In the genomic region with DNA sequence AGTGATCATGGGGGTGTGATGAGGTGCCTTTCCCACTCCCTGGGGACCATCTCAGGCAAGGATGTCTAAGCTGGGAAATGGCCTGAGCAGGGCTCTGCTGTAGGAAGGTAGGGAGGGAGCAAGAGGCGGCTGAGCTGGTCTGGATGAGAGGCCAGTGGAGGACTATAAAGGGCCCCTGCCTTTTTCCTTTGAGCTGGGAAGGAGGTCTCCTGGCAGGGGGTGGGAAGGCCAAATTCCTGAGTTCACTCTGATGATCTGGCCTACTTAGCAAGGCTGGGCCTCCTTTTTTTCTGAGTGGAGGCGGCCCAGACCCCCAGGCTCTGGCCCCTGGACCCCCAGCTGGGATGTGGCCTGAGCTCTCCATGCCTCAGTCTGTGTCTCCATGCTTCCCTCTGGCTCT, we compare ENCODE assay signal across 31 cellular contexts. TPM values are rescaled to one million over a fixed set of nuclear protein-coding genes. Genes with fewer than 3 reads are reported as not detected.
"Had no signal": no experiment of that assay in that cellular context is flagged by ENCODE, and none has a peak within 500 bp of the region (broad histone marks: within the 10 kb centered on the region; RNA-seq: fewer than 3 reads in every experiment).

No MANE protein-coding gene starts in this region.

- DNase-seq: activated B cell treated with CpG ODN at 0.5 μM for 24 hours; activated CD4-positive, alpha-beta memory T cell treated with anti-CD3 and anti-CD28 coated beads for 36 hours; activated CD4-positive, alpha-beta T cell treated with anti-CD3 and anti-CD28 coated beads for 4 hours; activated CD4-positive, alpha-beta T cell treated with anti-CD3 and anti-CD28 coated beads, Interleukin-2, amount 50 U/mL, for 1 hour; activated CD4-positive, CD25-positive, alpha-beta regulatory T cell treated with anti-CD3 and anti-CD28 coated beads, Interleukin-2, amount 50 U/mL, for 72 hours; activated CD8-positive, alpha-beta memory T cell treated with anti-CD3 and anti-CD28 coated beads, Interleukin-2, amount 50 U/mL, for 4 hours; activated gamma-delta T cell treated with Interleukin-2 at 50 U/mL for 16 hours; activated naive CD4-positive, alpha-beta T cell treated with anti-CD3 and anti-CD28 coated beads for 36 hours; activated T-cell treated with anti-CD3 and anti-CD28 coated beads for 4 hours; activated T-cell treated with anti-CD3 and anti-CD28 coated beads, Interleukin-2, amount 50 U/mL, for 4 hours; adrenal gland; caudate nucleus; NCI-H1105; NCI-H1417 treated with DMSO at 0.1 percent for 48 hours; NCI-H187 treated with DMSO at 0.1 percent for 48 hours; NCI-H2081 treated with DMSO at 0.1 percent for 48 hours; NCI-H226; NCI-H446 treated with DMSO at 0.1 percent for 48 hours; NCI-H524; NCI-H69; PC-3; Peyer's patch; RPMI8226; SHP77 treated with DMSO at 0.1 percent for 48 hours; SK-N-SH; T-cell; T-helper 17 cell; T-helper 9 cell had no signal

- H3K4me1 ChIP-seq: adrenal gland, Peyer's patch, SJSA1 had no signal

- H3K36me3 ChIP-seq: adrenal gland, Peyer's patch, SJSA1 had no signal

- H3K27ac ChIP-seq: adrenal gland, Peyer's patch, SJSA1, VCaP had no signal

- H3K4me2 ChIP-seq: SK-N-SH had no signal

- ATAC-seq: activated naive CD4-positive, alpha-beta T cell treated with anti-CD3 and anti-CD28 coated beads, Interleukin-2, amount 50 U/mL, for 72 hours; activated T-cell treated with anti-CD3 and anti-CD28 coated beads, Interleukin-2, amount 50 U/mL, for 4 hours; PC-3; T-cell; T-helper 17 cell had no signal

- H3K9me2 ChIP-seq: SK-N-SH had no signal

- H3K9me3 ChIP-seq: adrenal gland, Peyer's patch, SJSA1, SK-N-SH had no signal

- H3K9ac ChIP-seq: SK-N-SH had no signal

- H3K4me3 ChIP-seq: adrenal gland, Peyer's patch, SJSA1 had no signal

RNA-seq across cellular contexts. Expression of gene PITX1, which starts 14.3 kb away (rescaled TPM):
- total RNA-seq: activated B cell treated with CpG ODN at 0.5 μM for 24 hours, T-helper 17 cell had no signal
- polyA plus RNA-seq: SK-N-SH had no signal
